ENCODE assay signal across 12 cellular contexts in genomic region chr2:153476491-153477095, GRCh38. TPM values are rescaled to one million over a fixed set of nuclear protein-coding genes. Genes with fewer than 3 reads are reported as not detected.
A peak's percentile ranks its signal among the peaks of the same experiment; 100 is the strongest.
DNase-seq lines count a peak whose midpoint lies in the region; FAIRE-seq and TF ChIP-seq lines count a peak whose summit lies in the region.
"Had no signal": no experiment of that assay in that cellular context is flagged by ENCODE, and none has a peak within 500 bp of the region (broad histone marks: within the 10 kb centered on the region; RNA-seq: fewer than 3 reads in every experiment).

No MANE protein-coding gene starts in this region.

- BruUV-seq in mammary epithelial cell (replicated peaks; lab: Mats Ljungman, UMichigan) = no TSS peak

- H3K27ac Mint-ChIP-seq in nephron = peak overlapping the region; percentile 32 to 66 (median 66)
- H3K27ac Mint-ChIP-seq: activated T-helper 1 cell treated with anti-CD3 and anti-CD28 coated beads, Interleukin-12 subunit alpha, Interleukin-12 subunit beta, Interleukin-2, Interleukin-4 antibody, amounts not matched to agents 30 ng/mL and 10 ng/mL and 1 ng/mL, durations not matched to agents 14 hours and 24 hours and 36 hours; stimulated activated naive B cell treated with anti-CD40 and anti-IgM and Interleukin-4, amounts not matched to agents 10 μg/mL and 1 μg/mL and 100 μg/mL, for 72 hours had no signal

- no peaks in the 10 kb centered on the region for H3K79me2 ChIP-seq in mammary epithelial cell (ENCODE audit: insufficient read depth, low read length)

- TF ChIP-seq CTCF in breast epithelium (IDR thresholded peaks at IDR 0.05) (no peak), mammary epithelial cell (conservative IDR thresholded peaks at IDR 0.05 in 1 of 2, IDR thresholded peaks at IDR 0.05 in 1 of 2; ENCODE audit: extremely low read depth in 1 of 2, insufficient read depth in 1 of 2, low read depth in 1 of 2, low read length in 2 of 2) (no peak), astrocyte of the cerebellum (IDR thresholded peaks at IDR 0.05; ENCODE audit: low read depth, low read length, missing control alignments) (no peak), nephron (IDR thresholded peaks at IDR 0.05; ENCODE audit: unreplicated experiment in 3 of 3) (no peak)

- CTCF ChIA-PET in mammary epithelial cell (lab: Charles Lee; ENCODE audit: low non-redundant PET) = no interaction called here

- no peak overlapping the region for H3K27ac ChIP-seq in breast epithelium
- H3K27ac ChIP-seq in mammary epithelial cell (ENCODE audit: insufficient read depth, low read depth, low read length) = no peak overlapping the region

- H3K4me1 Mint-ChIP-seq in nephron = peaks cover 50% of the 10 kb centered on the region

- H3K4me3 Mint-ChIP-seq in nephron = peak overlapping the region; percentile 81 to 88 (median 88)
- H3K4me3 Mint-ChIP-seq: activated T-helper 1 cell treated with anti-CD3 and anti-CD28 coated beads, Interleukin-12 subunit alpha, Interleukin-12 subunit beta, Interleukin-2, Interleukin-4 antibody, amounts not matched to agents 30 ng/mL and 10 ng/mL and 1 ng/mL, durations not matched to agents 14 hours and 24 hours and 36 hours; stimulated activated naive B cell treated with anti-CD40 and anti-IgM and Interleukin-4, amounts not matched to agents 10 μg/mL and 1 μg/mL and 100 μg/mL, for 72 hours had no signal

- H3K27me3 ChIP-seq in breast epithelium = peaks cover 0 to 50% of the 10 kb centered on the region in 2 donors
- H3K27me3 ChIP-seq in mammary epithelial cell (ENCODE audit: insufficient read depth, low read length) = peaks cover 19% of the 10 kb centered on the region

- H3K36me3 ChIP-seq in breast epithelium = no peaks in the 10 kb centered on the region
- no peaks in the 10 kb centered on the region for H3K36me3 ChIP-seq in mammary epithelial cell (ENCODE audit: insufficient read depth, low read length)

- dilution Hi-C loops in mammary epithelial cell (cut with HindIII; ENCODE audit: low sequenced_read_pairs) = no loop called here

- no peaks in the 10 kb centered on the region for H3K9me3 Mint-ChIP-seq in nephron
- H3K9me3 Mint-ChIP-seq: activated T-helper 1 cell treated with anti-CD3 and anti-CD28 coated beads, Interleukin-12 subunit alpha, Interleukin-12 subunit beta, Interleukin-2, Interleukin-4 antibody, amounts not matched to agents 30 ng/mL and 10 ng/mL and 1 ng/mL, durations not matched to agents 14 hours and 24 hours and 36 hours had no signal

- H3K9me3 ChIP-seq in breast epithelium = no peaks in the 10 kb centered on the region
- no peaks in the 10 kb centered on the region for H3K9me3 ChIP-seq in mammary epithelial cell (replicated peaks; ENCODE audit: insufficient read depth, low read length)

- H3K4me1 ChIP-seq in breast epithelium = no peaks in the 10 kb centered on the region
- H3K4me1 ChIP-seq in mammary epithelial cell (ENCODE audit: insufficient read depth, low read length) = peaks cover 6% of the 10 kb centered on the region

- H3K27me3 Mint-ChIP-seq in nephron (ENCODE audit: low read depth) = peaks cover 22% of the 10 kb centered on the region

- WGBS in mammary epithelial cell (ENCODE audit: low coverage, missing lambda C conversion rate) = 24% methylated on average over 14 of the region's 24 CpGs

- H4K20me1 ChIP-seq in mammary epithelial cell (ENCODE audit: insufficient read depth, low read length) = no peaks in the 10 kb centered on the region

- DNase-seq in breast epithelium (ENCODE audit: low spot score in 2 of 2) (no peak), mammary epithelial cell (no peak), astrocyte of the cerebellum (ENCODE audit: low read depth) (no peak), urothelium cell line (ENCODE audit: low spot score) (peak; percentile 26), RPMI8226 (no peak), NCI-H446 treated with DMSO at 0.1 percent for 48 hours (lab: John Stamatoyannopoulos, UW) (no peak)
- DNase-seq in activated effector memory CD4-positive, alpha-beta T cell treated with anti-CD3 and anti-CD28 coated beads, Interleukin-2, amount 50 U/mL, for 16 hours = no peak
- DNase-seq: cerebellar nuclear complex; stimulated activated naive B cell treated with anti-CD40 and anti-IgM and Interleukin-4, amounts not matched to agents 10 μg/mL and 1 μg/mL and 100 μg/mL, for 72 hours had no signal

- intact Hi-C loops in breast epithelium (cut with DNase I; ENCODE audit: low total_unique reads) = no loop called here
- intact Hi-C loops in mammary epithelial cell (cut with micrococcal nuclease) = loop anchor here (5.0 kb wide), 1 partner anchor 734 kb away; no protein-coding TSS in a partner anchor

- H3K4me2 ChIP-seq in mammary epithelial cell (ENCODE audit: insufficient read depth, low read depth, low read length) = no peak overlapping the region

- H2AFZ ChIP-seq in mammary epithelial cell (ENCODE audit: low read depth, low read length) = no peak overlapping the region

- H3K36me3 Mint-ChIP-seq in nephron (ENCODE audit: low read depth) = no peaks in the 10 kb centered on the region

- in situ Hi-C loops in mammary epithelial cell (cut with MboI; ENCODE audit: low sequenced_read_pairs in 2 of 2) = no loop called here
- in situ Hi-C loops in astrocyte of the cerebellum (cut with HindIII; ENCODE audit: low sequenced_read_pairs) = no loop called here

- H3K9ac ChIP-seq in mammary epithelial cell (ENCODE audit: insufficient read depth, low read length) = no peak overlapping the region

- H3K4me3 ChIP-seq in breast epithelium = peak overlapping the region; percentile 45 to 77 (median 56)
- H3K4me3 ChIP-seq in mammary epithelial cell (replicated peaks in 1 of 3; ENCODE audit: insufficient read depth in 1 of 3, low read depth in 2 of 3, low read length in 3 of 3) = no peak overlapping the region
- peak overlapping the region; percentile 42 for H3K4me3 ChIP-seq in astrocyte of the cerebellum (ENCODE audit: low read depth, low read length)

- FAIRE-seq in urothelium cell line (lab: Jason Lieb, UNC) = no peak
- FAIRE-seq: H54 had no signal

- TF ChIP-seq POLR2A in breast epithelium (IDR thresholded peaks at IDR 0.05) = no peak

RNA-seq across cellular contexts. Expression of gene RPRM, which starts 2.0 kb away (rescaled TPM):
- 1 to 10 TPM in 1 of 3 donors, not detected in 2; 4.0 TPM for total RNA-seq in breast epithelium
- total RNA-seq in mammary epithelial cell = under 1 TPM in 1 of 2 donors, not detected in 1; 0.17 TPM
- not detected for polyA plus RNA-seq in mammary epithelial cell
- polyA minus RNA-seq in mammary epithelial cell = not detected
- total RNA-seq: activated T-helper 1 cell treated with anti-CD3 and anti-CD28 coated beads, Interleukin-12 subunit alpha, Interleukin-12 subunit beta, Interleukin-2, Interleukin-4 antibody, amounts not matched to agents 30 ng/mL and 10 ng/mL and 1 ng/mL, durations not matched to agents 14 hours and 24 hours and 36 hours had no signal

Comparison
In these comparisons a context has a peak if more than half of its experiments do, and no peak if none do; other contexts are left out.
1. H3K4me3 ChIP-seq: peak in breast epithelium (3 of 3) and astrocyte of the cerebellum (single experiment); none in mammary epithelial cell (0 of 3).